ENCODE assay signal across 17 cellular contexts in genomic region chr11:33317662-33318061, GRCh38. TPM values are rescaled to one million over a fixed set of nuclear protein-coding genes. Genes with fewer than 3 reads are reported as not detected.
DNase-seq lines count a peak whose midpoint lies in the region; ATAC-seq and TF ChIP-seq lines count a peak whose summit lies in the region.
"Had no signal": no experiment of that assay in that cellular context is flagged by ENCODE, and none has a peak within 500 bp of the region (broad histone marks: within the 10 kb centered on the region; RNA-seq: fewer than 3 reads in every experiment).

No MANE protein-coding gene starts in this region.

- intact Hi-C loops in activated CD8-positive, alpha-beta T cell treated with anti-CD3 and anti-CD28 coated beads for 36 hours (cut with micrococcal nuclease): no loop called here

- no peaks in the 10 kb centered on the region for H3K9me3 ChIP-seq in HEK293 (ENCODE audit: control insufficient read depth, insufficient read depth, low read depth, low read length)
- H3K9me3 ChIP-seq: gastroesophageal sphincter, right atrium auricular region had no signal

- H3K9me3 Mint-ChIP-seq in activated CD8-positive, alpha-beta T cell treated with anti-CD3 and anti-CD28 coated beads for 36 hours: no peaks in the 10 kb centered on the region
- H3K9me3 Mint-ChIP-seq in activated CD8-positive, alpha-beta T cell treated with anti-CD3 and anti-CD28 coated beads, Interleukin-2, amount 10 ng/mL, durations not matched to agents 7 days and 5 days (ENCODE audit: insufficient read depth): peaks cover 4% of the 10 kb centered on the region
- H3K9me3 Mint-ChIP-seq in progenitor cell of endocrine pancreas (ENCODE audit: low read depth): no peaks in the 10 kb centered on the region
- H3K9me3 Mint-ChIP-seq: activated naive CD4-positive, alpha-beta T cell treated with anti-CD3 and anti-CD28 coated beads for 36 hours; CD4-positive, alpha-beta memory T cell had no signal

- CTCF ChIA-PET in activated CD8-positive, alpha-beta T cell treated with anti-CD3 and anti-CD28 coated beads for 36 hours (lab: Charles Lee): interaction anchor here (1.3 to 1.9 kb wide), 2 partner anchors 12 to 52 kb away, joined by 4 read pairs; no protein-coding TSS in a partner anchor
- CTCF ChIA-PET in activated CD8-positive, alpha-beta T cell treated with anti-CD3 and anti-CD28 coated beads, Interleukin-2, amount 10 ng/mL, durations not matched to agents 7 days and 5 days (lab: Charles Lee): no interaction called here
- CTCF ChIA-PET in HEK293 (lab: Yijun Ruan, JAX): interaction anchor here (1.0 kb wide), 1 partner anchor 10 kb away, joined by 3 read pairs; no protein-coding TSS in a partner anchor

- POLR2A ChIA-PET in activated CD8-positive, alpha-beta T cell treated with anti-CD3 and anti-CD28 coated beads for 36 hours (lab: Charles Lee): no interaction called here
- POLR2A ChIA-PET in activated CD8-positive, alpha-beta T cell treated with anti-CD3 and anti-CD28 coated beads, Interleukin-2, amount 10 ng/mL, durations not matched to agents 7 days and 5 days (lab: Charles Lee): no interaction called here
- POLR2A ChIA-PET in HEK293 (lab: Yijun Ruan, JAX): no interaction called here

- ATAC-seq in activated CD8-positive, alpha-beta T cell treated with anti-CD3 and anti-CD28 coated beads for 36 hours: peak; percentile 69
- ATAC-seq in activated CD8-positive, alpha-beta T cell treated with anti-CD3 and anti-CD28 coated beads, Interleukin-2, amount 10 ng/mL, durations not matched to agents 7 days and 5 days: no peak
- ATAC-seq in GM19397 (IDR thresholded peaks at IDR 0.05; ENCODE audit: unreplicated experiment) (no peak), HG03175 (IDR thresholded peaks at IDR 0.05; ENCODE audit: unreplicated experiment) (no peak)
- ATAC-seq: gastroesophageal sphincter had no signal

- H3K4me3 Mint-ChIP-seq in activated CD8-positive, alpha-beta T cell treated with anti-CD3 and anti-CD28 coated beads for 36 hours: no peak overlapping the region
- H3K4me3 Mint-ChIP-seq in activated CD8-positive, alpha-beta T cell treated with anti-CD3 and anti-CD28 coated beads, Interleukin-2, amount 10 ng/mL, durations not matched to agents 7 days and 5 days: no peak overlapping the region
- H3K4me3 Mint-ChIP-seq in progenitor cell of endocrine pancreas (ENCODE audit: low read depth): no peak overlapping the region
- H3K4me3 Mint-ChIP-seq: activated naive CD4-positive, alpha-beta T cell treated with anti-CD3 and anti-CD28 coated beads for 36 hours; CD4-positive, alpha-beta memory T cell had no signal

- H3K4me3 ChIP-seq in HEK293 (ENCODE audit: low read depth, low read length): no peak overlapping the region
- H3K4me3 ChIP-seq: gastroesophageal sphincter, right atrium auricular region, SK-N-MC had no signal

- peak overlapping the region; percentile 21 for H3K27ac Mint-ChIP-seq in activated CD8-positive, alpha-beta T cell treated with anti-CD3 and anti-CD28 coated beads for 36 hours
- no peak overlapping the region for H3K27ac Mint-ChIP-seq in activated CD8-positive, alpha-beta T cell treated with anti-CD3 and anti-CD28 coated beads, Interleukin-2, amount 10 ng/mL, durations not matched to agents 7 days and 5 days
- peak overlapping the region; percentile 22 for H3K27ac Mint-ChIP-seq in progenitor cell of endocrine pancreas
- H3K27ac Mint-ChIP-seq: activated naive CD4-positive, alpha-beta T cell treated with anti-CD3 and anti-CD28 coated beads for 36 hours had no signal

- DNase-seq in activated CD8-positive, alpha-beta T cell treated with anti-CD3 and anti-CD28 coated beads for 36 hours: no peak
- no peak for DNase-seq in activated CD8-positive, alpha-beta T cell treated with anti-CD3 and anti-CD28 coated beads, Interleukin-2, amount 10 ng/mL, durations not matched to agents 7 days and 5 days
- peak; percentile 48 for DNase-seq in amniotic epithelial cell (ENCODE audit: low read depth)
- DNase-seq in progenitor cell of endocrine pancreas (ENCODE audit: low spot score, unreplicated experiment): no peak
- DNase-seq in T-helper 1 cell: no peak
- DNase-seq: activated naive CD4-positive, alpha-beta T cell treated with anti-CD3 and anti-CD28 coated beads for 36 hours; CD4-positive, alpha-beta memory T cell; DMS79 treated with DMSO at 0.1 percent for 48 hours; NCI-H2029 treated with DMSO at 0.1 percent for 48 hours; NCI-H524; T-helper 9 cell had no signal

- peaks cover 4% of the 10 kb centered on the region for H3K36me3 Mint-ChIP-seq in activated CD8-positive, alpha-beta T cell treated with anti-CD3 and anti-CD28 coated beads for 36 hours (ENCODE audit: low read depth)
- H3K36me3 Mint-ChIP-seq in activated CD8-positive, alpha-beta T cell treated with anti-CD3 and anti-CD28 coated beads, Interleukin-2, amount 10 ng/mL, durations not matched to agents 7 days and 5 days (ENCODE audit: low read depth): peaks cover 6% of the 10 kb centered on the region
- no peaks in the 10 kb centered on the region for H3K36me3 Mint-ChIP-seq in progenitor cell of endocrine pancreas (ENCODE audit: insufficient read depth)

- H3K4me1 Mint-ChIP-seq in activated CD8-positive, alpha-beta T cell treated with anti-CD3 and anti-CD28 coated beads for 36 hours (ENCODE audit: low read depth): peaks cover 13% of the 10 kb centered on the region
- H3K4me1 Mint-ChIP-seq in activated CD8-positive, alpha-beta T cell treated with anti-CD3 and anti-CD28 coated beads, Interleukin-2, amount 10 ng/mL, durations not matched to agents 7 days and 5 days (ENCODE audit: low read depth): no peaks in the 10 kb centered on the region
- H3K4me1 Mint-ChIP-seq in progenitor cell of endocrine pancreas (ENCODE audit: low read depth): peaks cover 3% of the 10 kb centered on the region

- no peak overlapping the region for H3K27ac ChIP-seq in HEK293 (ENCODE audit: extremely low read depth, low read depth, low read length)
- H3K27ac ChIP-seq: gastroesophageal sphincter, SK-N-MC had no signal

- no peak for TF ChIP-seq CTCF in activated CD8-positive, alpha-beta T cell treated with anti-CD3 and anti-CD28 coated beads for 36 hours (IDR thresholded peaks at IDR 0.05)
- TF ChIP-seq CTCF in HEK293 (tag by site-specific recombination; IDR thresholded peaks at IDR 0.05) (no peak), progenitor cell of endocrine pancreas (IDR thresholded peaks at IDR 0.05; ENCODE audit: unreplicated experiment) (no peak)

- no peaks in the 10 kb centered on the region for H3K36me3 ChIP-seq in HEK293 (ENCODE audit: control insufficient read depth in 2 of 2, insufficient read depth in 1 of 2, low read length in 2 of 2)
- H3K36me3 ChIP-seq: gastroesophageal sphincter, right atrium auricular region had no signal

- H3K27me3 Mint-ChIP-seq in activated CD8-positive, alpha-beta T cell treated with anti-CD3 and anti-CD28 coated beads for 36 hours: no peaks in the 10 kb centered on the region
- no peaks in the 10 kb centered on the region for H3K27me3 Mint-ChIP-seq in activated CD8-positive, alpha-beta T cell treated with anti-CD3 and anti-CD28 coated beads, Interleukin-2, amount 10 ng/mL, durations not matched to agents 7 days and 5 days (ENCODE audit: low read depth)
- no peaks in the 10 kb centered on the region for H3K27me3 Mint-ChIP-seq in progenitor cell of endocrine pancreas
- H3K27me3 Mint-ChIP-seq: CD4-positive, alpha-beta memory T cell had no signal

- no peaks in the 10 kb centered on the region; the same call in 1 of the 2 replicates for H3K4me1 ChIP-seq in HEK293 (ENCODE audit: control insufficient read depth, insufficient read depth, low read length)

TF ChIP-seq in HEK293, 187 proteins besides CTCF, POLR2A, EP300 and RAD21 (continues in another document):
- TF ChIP-seq ZBTB26 (tag by site-specific recombination; optimal IDR thresholded peaks at IDR 0.05): no peak
- TF ChIP-seq ZNF449 (tag by site-specific recombination; IDR thresholded peaks at IDR 0.05): no peak
- no peak for TF ChIP-seq ZNF211 (tag by site-specific recombination; IDR thresholded peaks at IDR 0.05; ENCODE audit: low read depth)
- no peak for TF ChIP-seq ZNF433 (tag by site-specific recombination; IDR thresholded peaks at IDR 0.05; ENCODE audit: low read depth)
- TF ChIP-seq YY2 (tag by site-specific recombination; IDR thresholded peaks at IDR 0.05): no peak
- peak; percentile 74; the same call in 1 of the 2 replicates for TF ChIP-seq ZNF10 (tag by site-specific recombination; IDR thresholded peaks at IDR 0.05)

RNA-seq across cellular contexts. Expression of gene KIAA1549L, which starts 58.2 kb away (rescaled TPM):
- not detected for total RNA-seq in activated CD8-positive, alpha-beta T cell treated with anti-CD3 and anti-CD28 coated beads for 36 hours
- not detected for total RNA-seq in activated CD8-positive, alpha-beta T cell treated with anti-CD3 and anti-CD28 coated beads, Interleukin-2, amount 10 ng/mL, durations not matched to agents 7 days and 5 days
- 15.3 and 18.4 TPM in 2 replicates for total RNA-seq in progenitor cell of endocrine pancreas
- total RNA-seq: activated naive CD4-positive, alpha-beta T cell treated with anti-CD3 and anti-CD28 coated beads for 36 hours; CD4-positive, alpha-beta memory T cell had no signal

Comparison
In these comparisons a context has a peak if more than half of its experiments do, and no peak if none do; other contexts are left out.
1. RNA of gene KIAA1549L, which starts 58.2 kb away (total RNA-seq): 15.3 to 18.4 TPM in progenitor cell of endocrine pancreas; not detected in activated CD8-positive, alpha-beta T cell treated with anti-CD3 and anti-CD28 coated beads for 36 hours and not detected in activated CD8-positive, alpha-beta T cell treated with anti-CD3 and anti-CD28 coated beads, Interleukin-2, amount 10 ng/mL, durations not matched to agents 7 days and 5 days; every median in the first group is over 10 times any median in the second.